16 cellular contexts compared by ENCODE assay signal in genomic region chr4:162154862-162155540, GRCh38. TPM values are rescaled to one million over a fixed set of nuclear protein-coding genes. Genes with fewer than 3 reads are reported as not detected.
DNase-seq lines count a peak whose midpoint lies in the region; ATAC-seq and TF ChIP-seq lines count a peak whose summit lies in the region.
"Had no signal": no experiment of that assay in that cellular context is flagged by ENCODE, and none has a peak within 500 bp of the region (broad histone marks: within the 10 kb centered on the region; RNA-seq: fewer than 3 reads in every experiment).

No MANE protein-coding gene starts in this region.

- H3K27ac ChIP-seq in adrenal gland, result no peak overlapping the region

- intact Hi-C loops in adrenal gland (cut with DNase I), result no loop called here
- intact Hi-C loops in Right ventricle myocardium superior (cut with DNase I), result no loop called here

- no peak for TF ChIP-seq POLR2A in adrenal gland (IDR thresholded peaks at IDR 0.05)

- H3K9me3 ChIP-seq in adrenal gland (replicated peaks in 1 of 3), result no peaks in the 10 kb centered on the region

- DNase-seq in G401 (ENCODE audit: low spot score) (peak; percentile 67), NCI-H82 (lab: John Stamatoyannopoulos, UW) (peak; percentile 50), cerebellar cortex (ENCODE audit: low spot score) (peak; percentile 56), retina (peak; percentile 34), adrenal gland (no peak), Right ventricle myocardium superior (no peak)
- DNase-seq: Calu3; CD4-positive, alpha-beta memory T cell; COR-L47; DMS53; DMS79 treated with DMSO at 0.1 percent for 48 hours; HCEC 1CT had no signal

- 58 to 71% (median 69%) methylated on average over 7 of the region's 7 CpGs for WGBS in adrenal gland, 4 donors

- no peaks in the 10 kb centered on the region for H3K36me3 ChIP-seq in adrenal gland (replicated peaks in 1 of 2)

- ATAC-seq in Right ventricle myocardium superior (ENCODE audit: poor library complexity) (no peak), GM18858 (IDR thresholded peaks at IDR 0.05; ENCODE audit: unreplicated experiment) (no peak)
- ATAC-seq: GM12878, GM23338 had no signal

- H3K27me3 ChIP-seq in adrenal gland, result no peaks in the 10 kb centered on the region

- no peak for TF ChIP-seq CTCF in adrenal gland (IDR thresholded peaks at IDR 0.05)

- no peak overlapping the region for H3K4me3 ChIP-seq in adrenal gland
- H3K4me3 ChIP-seq: GM12878, GM23338 had no signal

- no peaks in the 10 kb centered on the region for H3K4me1 ChIP-seq in adrenal gland (replicated peaks in 1 of 2)

- in situ Hi-C loops in G401 (cut with HindIII; ENCODE audit: low sequenced_read_pairs), result no loop called here

RNA-seq across cellular contexts. Expression of gene FSTL5, which starts 8.8 kb away (rescaled TPM):
- total RNA-seq in G401 (2014; rRNA removed; shearing (Covaris generic)), result not detected in 2 replicates
- total RNA-seq in adrenal gland (1 to 10 TPM in 3 of 8 donors, under 1 TPM in 2, not detected in 3; 0.10 to 7.7 (median 1.9) TPM), Right ventricle myocardium superior (not detected)
- 1 to 10 TPM in 1 of 3 donors, under 1 TPM in 2; 0.34 to 4.7 (median 0.64) TPM for polyA plus RNA-seq in adrenal gland
- total RNA-seq: Calu3; CD4-positive, alpha-beta memory T cell had no signal
- polyA plus RNA-seq: BJ; CD4-positive, alpha-beta memory T cell had no signal

Comparison
In these comparisons a context has a peak if more than half of its experiments do, and no peak if none do; other contexts are left out.
1. DNase-seq: peak in G401 (single experiment), NCI-H82 (single experiment), cerebellar cortex (single experiment) and retina (single experiment); none in adrenal gland (0 of 7) and Right ventricle myocardium superior (single experiment).